Comparison of ENCODE assay signal across 15 cellular contexts in genomic region chr17:31327534-31328526, GRCh38. TPM values are rescaled to one million over a fixed set of nuclear protein-coding genes. Genes with fewer than 3 reads are reported as not detected.
DNase-seq lines count a peak whose midpoint lies in the region; ATAC-seq and TF ChIP-seq lines count a peak whose summit lies in the region.
"Had no signal": no experiment of that assay in that cellular context is flagged by ENCODE, and none has a peak within 500 bp of the region (broad histone marks: within the 10 kb centered on the region; RNA-seq: fewer than 3 reads in every experiment).

No MANE protein-coding gene starts in this region.

- H3K27me3 ChIP-seq in adipocyte (replicated peaks; ENCODE audit: control insufficient read depth, insufficient read depth, low read length) (no peaks in the 10 kb centered on the region), WERI-Rb-1 (ENCODE audit: insufficient read depth, low read depth, severe bottlenecking) (no peaks in the 10 kb centered on the region)
- H3K27me3 ChIP-seq: spleen had no signal

- no peaks in the 10 kb centered on the region for H3K4me1 ChIP-seq in HEK293 (ENCODE audit: control insufficient read depth, insufficient read depth, low read length)
- peaks cover 14% of the 10 kb centered on the region for H3K4me1 ChIP-seq in adipocyte (ENCODE audit: control insufficient read depth, insufficient read depth, low read length)

- H3K9ac ChIP-seq in adipocyte (ENCODE audit: low read length): no peak overlapping the region

- H3K36me3 ChIP-seq in HEK293 (ENCODE audit: control insufficient read depth in 2 of 2, insufficient read depth in 1 of 2, low read length in 2 of 2): peaks cover 13 to 34% of the 10 kb centered on the region in 2 experiments
- peaks cover 21% of the 10 kb centered on the region for H3K36me3 ChIP-seq in adipocyte (ENCODE audit: control insufficient read depth, insufficient read depth, low read length, severe bottlenecking)
- peaks cover 25% of the 10 kb centered on the region for H3K36me3 ChIP-seq in WERI-Rb-1

- CTCF ChIA-PET in HEK293 (lab: Yijun Ruan, JAX): no interaction called here

- TF ChIP-seq CTCF in HEK293 (tag by site-specific recombination; IDR thresholded peaks at IDR 0.05) (no peak), WERI-Rb-1 (IDR thresholded peaks at IDR 0.05; ENCODE audit: low read depth, low read length) (no peak)

- ATAC-seq in HG03378 (IDR thresholded peaks at IDR 0.05; ENCODE audit: unreplicated experiment): no peak

- H3K9me3 ChIP-seq in HEK293 (ENCODE audit: control insufficient read depth, insufficient read depth, low read depth, low read length) (no peaks in the 10 kb centered on the region), adipocyte (ENCODE audit: control insufficient read depth, low read length) (no peaks in the 10 kb centered on the region), WERI-Rb-1 (ENCODE audit: severe bottlenecking) (no peaks in the 10 kb centered on the region)
- H3K9me3 ChIP-seq: spleen had no signal

- H3K4me3 ChIP-seq in HEK293 (ENCODE audit: low read depth, low read length) (no peak overlapping the region), adipocyte (ENCODE audit: low read length) (no peak overlapping the region), WERI-Rb-1 (ENCODE audit: low read depth, low read length) (no peak overlapping the region)
- H3K4me3 ChIP-seq: spleen had no signal

- POLR2A ChIA-PET in HEK293 (lab: Yijun Ruan, JAX): no interaction called here

- peak; percentile 85 for DNase-seq in A172 (ENCODE audit: low spot score)
- peak; percentile 73 for DNase-seq in adipocyte (ENCODE audit: low read depth)
- peak; percentile 16 for DNase-seq in glomerular endothelial cell (ENCODE audit: extremely low read depth, low read depth, low spot score)
- no peak for DNase-seq in 8988T
- no peak for DNase-seq in WERI-Rb-1
- no peak for DNase-seq in NCI-H1092 treated with DMSO at 0.1 percent for 48 hours (lab: John Stamatoyannopoulos, UW)
- DNase-seq: activated CD8-positive, alpha-beta memory T cell treated with anti-CD3 and anti-CD28 coated beads for 24 hours; CD4-positive, alpha-beta memory T cell; head of caudate nucleus; midbrain; NCI-H2171 treated with DMSO at 0.1 percent for 48 hours; spleen had no signal

- H3K27ac ChIP-seq in HEK293 (ENCODE audit: extremely low read depth, low read depth, low read length) (no peak overlapping the region), WERI-Rb-1 (no peak overlapping the region)
- H3K27ac ChIP-seq: spleen had no signal

TF ChIP-seq in HEK293, 187 proteins besides CTCF, POLR2A, EP300 and RAD21:
- no peak for TF ChIP-seq FEZF1 (tag by site-specific recombination; IDR thresholded peaks at IDR 0.05)
- 0 out of 2 replicates have a peak, but pooled peaks have one; percentile 15 for TF ChIP-seq ZNF629 (tag by site-specific recombination; IDR thresholded peaks at IDR 0.05)
- TF ChIP-seq ZNF747 (tag by site-specific recombination; IDR thresholded peaks at IDR 0.05): no peak
- TF ChIP-seq SALL2 (tag by site-specific recombination; IDR thresholded peaks at IDR 0.05; ENCODE audit: borderline replicate concordance): no peak
- no peak for TF ChIP-seq REPIN1 (tag by site-specific recombination; IDR thresholded peaks at IDR 0.05; ENCODE audit: low read depth)
- TF ChIP-seq ELK4 (IDR thresholded peaks at IDR 0.05; ENCODE audit: borderline replicate concordance, low read depth, low read length): no peak
- 0 out of 2 replicates have a peak, but pooled peaks have one; percentile 39 for TF ChIP-seq ZNF362 (tag by site-specific recombination; IDR thresholded peaks at IDR 0.05)
- no peak for TF ChIP-seq ZNF266 (tag by site-specific recombination; IDR thresholded peaks at IDR 0.05; ENCODE audit: low read depth)

RNA-seq across cellular contexts. Expression of gene EVI2A, which starts 6.4 kb away (rescaled TPM):
- total RNA-seq in A172 (2014; rRNA removed; shearing (Covaris generic)): 14.8 and 16.1 TPM in 2 replicates
- 0.53 and 1.2 TPM in 2 replicates for total RNA-seq in glomerular endothelial cell

RNA-seq across cellular contexts. Expression of gene EVI2B, which starts 14.0 kb away (rescaled TPM):
- 0.24 and 0.60 TPM in 2 replicates for total RNA-seq in A172 (2014; rRNA removed; shearing (Covaris generic))
- total RNA-seq in glomerular endothelial cell: 1.2 and 1.6 TPM in 2 replicates
- total RNA-seq: SK-MEL-5 had no signal

RNA-seq across cellular contexts. Expression of gene OMG, which starts 30.8 kb away (rescaled TPM):
- total RNA-seq in A172 (2014; rRNA removed; shearing (Covaris generic)): not detected in 2 replicates
- total RNA-seq in glomerular endothelial cell: 2.4 TPM in 1 of 2 replicates, not detected in the other

Comparison
In these comparisons a context has a peak if more than half of its experiments do, and no peak if none do; other contexts are left out.
1. DNase-seq: peak in A172 (single experiment), adipocyte (single experiment) and glomerular endothelial cell (single experiment); none in 8988T (single experiment), WERI-Rb-1 (single experiment) and NCI-H1092 treated with DMSO at 0.1 percent for 48 hours (single experiment).